In genomic region chr3:77320514-77320913, GRCh38 we compare ENCODE assay signal across 9 cellular contexts.
DNase-seq lines count a peak whose midpoint lies in the region; ATAC-seq, FAIRE-seq and TF ChIP-seq lines count a peak whose summit lies in the region.
"Had no signal": no experiment of that assay in that cellular context is flagged by ENCODE, and none has a peak within 500 bp of the region (broad histone marks: within the 10 kb centered on the region; RNA-seq: fewer than 3 reads in every experiment).

No MANE protein-coding gene starts in this region.

- CTCF ChIA-PET in HEK293 (lab: Yijun Ruan, JAX): interaction anchor here (0.5 to 1.7 kb wide), 9 partner anchors 9 to 1815 kb away, joined by 3 to 7 read pairs (median 4); no protein-coding TSS in a partner anchor

- FAIRE-seq in TTC549 (lab: Jason Lieb, UNC): peak; percentile 83

- H3K4me1 ChIP-seq in HEK293 (ENCODE audit: control insufficient read depth, insufficient read depth, low read length): no peaks in the 10 kb centered on the region

- no peaks in the 10 kb centered on the region for H3K9me3 ChIP-seq in HEK293 (ENCODE audit: control insufficient read depth, insufficient read depth, low read depth, low read length)

- ATAC-seq in HG03025 (IDR thresholded peaks at IDR 0.05; ENCODE audit: low FRiP score, unreplicated experiment) (no peak), HG02642 (IDR thresholded peaks at IDR 0.05; ENCODE audit: poor library complexity, unreplicated experiment) (no peak), left colon (no peak)
- ATAC-seq: naive thymus-derived CD8-positive, alpha-beta T cell had no signal

- peak; percentile 84 for TF ChIP-seq CTCF in 22Rv1 (IDR thresholded peaks at IDR 0.05)
- no peak for TF ChIP-seq CTCF in HEK293 (tag by site-specific recombination; IDR thresholded peaks at IDR 0.05)

- no peak overlapping the region for H3K4me3 ChIP-seq in HEK293 (ENCODE audit: low read depth, low read length)

- intact Hi-C loops in left colon (cut with DNase I, micrococcal nuclease): no loop called here

- peak; percentile 14 for DNase-seq in iPS DF 4.7 (ENCODE audit: extremely low read depth, low spot score)
- DNase-seq in left colon: no peak
- DNase-seq in AG08396 (ENCODE audit: low spot score): no peak

- H3K27ac ChIP-seq in 22Rv1: no peak overlapping the region
- H3K27ac ChIP-seq in HEK293 (ENCODE audit: extremely low read depth, low read depth, low read length): no peak overlapping the region

- POLR2A ChIA-PET in HEK293 (lab: Yijun Ruan, JAX): no interaction called here

- H3K36me3 ChIP-seq in HEK293 (ENCODE audit: control insufficient read depth in 2 of 2, insufficient read depth in 1 of 2, low read length in 2 of 2): no peaks in the 10 kb centered on the region

TF ChIP-seq in HEK293, 187 proteins besides CTCF, POLR2A, EP300 and RAD21:
- TF ChIP-seq SCRT2 (tag by site-specific recombination; IDR thresholded peaks at IDR 0.05) (peak; percentile 66), PRDM1 (tag by site-specific recombination; IDR thresholded peaks at IDR 0.05) (peak; percentile 54; the same call in 1 of the 2 replicates), ZNF501 (tag by site-specific recombination; IDR thresholded peaks at IDR 0.05) (no peak), WT1 (tag by site-specific recombination; IDR thresholded peaks at IDR 0.05) (no peak), PRDM2 (tag by site-specific recombination; IDR thresholded peaks at IDR 0.05; ENCODE audit: borderline replicate concordance) (no peak)
- TF ChIP-seq, protein P1, sequence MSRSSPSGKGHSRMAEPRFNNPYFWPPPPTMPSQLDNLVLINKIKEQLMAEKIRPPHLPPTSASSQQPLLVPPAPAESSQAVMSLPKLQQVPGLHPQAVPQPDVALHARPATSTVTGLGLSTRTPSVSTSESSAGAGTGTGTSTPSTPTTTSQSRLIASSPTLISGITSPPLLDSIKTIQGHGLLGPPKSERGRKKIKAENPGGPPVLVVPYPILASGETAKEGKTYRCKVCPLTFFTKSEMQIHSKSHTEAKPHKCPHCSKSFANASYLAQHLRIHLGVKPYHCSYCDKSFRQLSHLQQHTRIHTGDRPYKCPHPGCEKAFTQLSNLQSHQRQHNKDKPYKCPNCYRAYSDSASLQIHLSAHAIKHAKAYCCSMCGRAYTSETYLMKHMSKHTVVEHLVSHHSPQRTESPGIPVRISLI (tag by site-specific recombination; IDR thresholded peaks at IDR 0.05): peak; percentile 86
TF ChIP-seq in HEK293: peak in this region for 3.
